ENCODE assay signal across 16 cellular contexts in genomic region chr14:92552066-92552465, GRCh38. TPM values are rescaled to one million over a fixed set of nuclear protein-coding genes. Genes with fewer than 3 reads are reported as not detected.
DNase-seq lines count a peak whose midpoint lies in the region; ATAC-seq and TF ChIP-seq lines count a peak whose summit lies in the region.
"Had no signal": no experiment of that assay in that cellular context is flagged by ENCODE, and none has a peak within 500 bp of the region (broad histone marks: within the 10 kb centered on the region; RNA-seq: fewer than 3 reads in every experiment).

No MANE protein-coding gene starts in this region.

- H3K9me3 ChIP-seq in SU-DHL-6 (ENCODE audit: insufficient read depth, low read length) (no peaks in the 10 kb centered on the region), left lung (no peaks in the 10 kb centered on the region), HAP-1 (no peaks in the 10 kb centered on the region)

- intact Hi-C loops in left lung (cut with DNase I) = no loop called here

- no peaks in the 10 kb centered on the region for H3K79me2 ChIP-seq in SU-DHL-6 (ENCODE audit: insufficient read depth, low read length)
- H3K79me2 ChIP-seq: hepatocyte had no signal

- H3F3A ChIP-seq in SU-DHL-6 (ENCODE audit: insufficient read depth) = no peaks in the 10 kb centered on the region

- no peaks in the 10 kb centered on the region for H3K27me3 ChIP-seq in SU-DHL-6 (ENCODE audit: low read length)
- no peaks in the 10 kb centered on the region for H3K27me3 ChIP-seq in left lung
- H3K27me3 ChIP-seq in HAP-1 (ENCODE audit: low read depth) = no peaks in the 10 kb centered on the region
- H3K27me3 ChIP-seq: hepatocyte had no signal

- no peak overlapping the region for H3K27ac ChIP-seq in SU-DHL-6 (ENCODE audit: low read depth, low read length)
- peak overlapping the region in 1 of 2 donors; percentile 34 for H3K27ac ChIP-seq in left lung
- H3K27ac ChIP-seq: hepatocyte had no signal

- H3K4me3 Mint-ChIP-seq in stimulated activated naive CD8-positive, alpha-beta T cell treated with anti-CD3 and anti-CD28 coated beads, Interleukin-15, Interleukin-2, amounts not matched to agents 100 ng/mL and 50 ng/mL, for 24 hours = peak overlapping the region; percentile 21
- H3K4me3 Mint-ChIP-seq: activated CD4-positive, alpha-beta memory T cell treated with anti-CD3 and anti-CD28 coated beads for 36 hours had no signal

- H3K4me1 Mint-ChIP-seq in stimulated activated naive CD8-positive, alpha-beta T cell treated with anti-CD3 and anti-CD28 coated beads, Interleukin-15, Interleukin-2, amounts not matched to agents 100 ng/mL and 50 ng/mL, for 24 hours (ENCODE audit: low read depth) = peaks cover 83% of the 10 kb centered on the region

- peaks cover 30% of the 10 kb centered on the region for H3K36me3 Mint-ChIP-seq in stimulated activated naive CD8-positive, alpha-beta T cell treated with anti-CD3 and anti-CD28 coated beads, Interleukin-15, Interleukin-2, amounts not matched to agents 100 ng/mL and 50 ng/mL, for 24 hours (ENCODE audit: low read depth)
- H3K36me3 Mint-ChIP-seq: activated CD4-positive, alpha-beta memory T cell treated with anti-CD3 and anti-CD28 coated beads for 36 hours had no signal

- no peaks in the 10 kb centered on the region for H4K20me1 ChIP-seq in SU-DHL-6 (ENCODE audit: low read depth, low read length)

- no peak overlapping the region for H2AFZ ChIP-seq in SU-DHL-6 (ENCODE audit: low read depth, low read length, severe bottlenecking)
- H2AFZ ChIP-seq: hepatocyte had no signal

- H3K9ac ChIP-seq in SU-DHL-6 (ENCODE audit: low read length) = no peak overlapping the region

- peak overlapping the region; percentile 70 for H3K27ac Mint-ChIP-seq in stimulated activated naive CD8-positive, alpha-beta T cell treated with anti-CD3 and anti-CD28 coated beads, Interleukin-15, Interleukin-2, amounts not matched to agents 100 ng/mL and 50 ng/mL, for 24 hours
- H3K27ac Mint-ChIP-seq: activated CD4-positive, alpha-beta memory T cell treated with anti-CD3 and anti-CD28 coated beads for 36 hours; progenitor cell of endocrine pancreas had no signal

- H3K9me2 ChIP-seq in SU-DHL-6 (replicated peaks; ENCODE audit: insufficient read depth, low read length) = no peaks in the 10 kb centered on the region

- peaks cover 7 to 80% of the 10 kb centered on the region in 2 donors for H3K4me1 ChIP-seq in left lung
- no peaks in the 10 kb centered on the region for H3K4me1 ChIP-seq in HAP-1

- in situ Hi-C loops in HAP-1 (cut with MboI; ENCODE audit: low sequenced_read_pairs) = no loop called here

- no peak for TF ChIP-seq CTCF in SU-DHL-6 (IDR thresholded peaks at IDR 0.05; ENCODE audit: insufficient read depth, low read length, poor library complexity, severe bottlenecking)
- no peak for TF ChIP-seq CTCF in left lung (IDR thresholded peaks at IDR 0.05)

- H3K4me2 ChIP-seq in SU-DHL-6 (ENCODE audit: low read depth, low read length, poor library complexity, severe bottlenecking) = peak overlapping the region; percentile 2
- H3K4me2 ChIP-seq: hepatocyte had no signal

- DNase-seq in stimulated activated naive CD8-positive, alpha-beta T cell treated with anti-CD3 and anti-CD28 coated beads, Interleukin-15, Interleukin-2, amounts not matched to agents 100 U/mL and 50 U/mL, for 24 hours = no peak
- no peak for DNase-seq in left lung
- DNase-seq in HAP-1 (ENCODE audit: low spot score in 2 of 2) = no peak
- no peak for DNase-seq in NCI-H2029 (lab: John Stamatoyannopoulos, UW)
- DNase-seq: ACHN; activated CD4-positive, alpha-beta memory T cell treated with anti-CD3 and anti-CD28 coated beads for 36 hours; activated effector memory CD4-positive, alpha-beta T cell treated with anti-CD3 and anti-CD28 coated beads, Interleukin-2, amount 50 U/mL, for 16 hours; Calu3; NCI-H2171 treated with DMSO at 0.1 percent for 48 hours; SIG-M5 had no signal

- no peaks in the 10 kb centered on the region for H3K27me3 Mint-ChIP-seq in stimulated activated naive CD8-positive, alpha-beta T cell treated with anti-CD3 and anti-CD28 coated beads, Interleukin-15, Interleukin-2, amounts not matched to agents 100 ng/mL and 50 ng/mL, for 24 hours
- H3K27me3 Mint-ChIP-seq: progenitor cell of endocrine pancreas had no signal

- H3K9me3 Mint-ChIP-seq in stimulated activated naive CD8-positive, alpha-beta T cell treated with anti-CD3 and anti-CD28 coated beads, Interleukin-15, Interleukin-2, amounts not matched to agents 100 ng/mL and 50 ng/mL, for 24 hours = no peaks in the 10 kb centered on the region
- H3K9me3 Mint-ChIP-seq: activated CD4-positive, alpha-beta memory T cell treated with anti-CD3 and anti-CD28 coated beads for 36 hours had no signal

- H3K36me3 ChIP-seq in SU-DHL-6 (ENCODE audit: low read length) (no peaks in the 10 kb centered on the region), left lung (peaks cover 0 to 15% of the 10 kb centered on the region in 2 donors), HAP-1 (replicated peaks) (peaks cover 4% of the 10 kb centered on the region; the same call in 1 of the 2 replicates)

- no peak for ATAC-seq in stimulated activated naive CD8-positive, alpha-beta T cell treated with anti-CD3 and anti-CD28 coated beads, Interleukin-15, Interleukin-2, amounts not matched to agents 100 U/mL and 50 U/mL, for 24 hours
- ATAC-seq in left lung (peak; percentile 8), HG02970 (IDR thresholded peaks at IDR 0.05; ENCODE audit: low FRiP score, unreplicated experiment) (no peak), HG03139 (IDR thresholded peaks at IDR 0.05; ENCODE audit: unreplicated experiment) (no peak)

- H3K4me3 ChIP-seq in SU-DHL-6 (ENCODE audit: insufficient read depth, low read length, poor library complexity, severe bottlenecking) = no peak overlapping the region
- no peak overlapping the region for H3K4me3 ChIP-seq in left lung
- H3K4me3 ChIP-seq in HAP-1 = no peak overlapping the region
- H3K4me3 ChIP-seq: hepatocyte had no signal

RNA-seq across cellular contexts. Expression of gene RIN3, which starts 38.5 kb away (rescaled TPM):
- total RNA-seq in left lung = 10 to 100 TPM; 25.7 to 54.8 TPM
